9 cellular contexts compared by ENCODE assay signal in the genomic region with DNA sequence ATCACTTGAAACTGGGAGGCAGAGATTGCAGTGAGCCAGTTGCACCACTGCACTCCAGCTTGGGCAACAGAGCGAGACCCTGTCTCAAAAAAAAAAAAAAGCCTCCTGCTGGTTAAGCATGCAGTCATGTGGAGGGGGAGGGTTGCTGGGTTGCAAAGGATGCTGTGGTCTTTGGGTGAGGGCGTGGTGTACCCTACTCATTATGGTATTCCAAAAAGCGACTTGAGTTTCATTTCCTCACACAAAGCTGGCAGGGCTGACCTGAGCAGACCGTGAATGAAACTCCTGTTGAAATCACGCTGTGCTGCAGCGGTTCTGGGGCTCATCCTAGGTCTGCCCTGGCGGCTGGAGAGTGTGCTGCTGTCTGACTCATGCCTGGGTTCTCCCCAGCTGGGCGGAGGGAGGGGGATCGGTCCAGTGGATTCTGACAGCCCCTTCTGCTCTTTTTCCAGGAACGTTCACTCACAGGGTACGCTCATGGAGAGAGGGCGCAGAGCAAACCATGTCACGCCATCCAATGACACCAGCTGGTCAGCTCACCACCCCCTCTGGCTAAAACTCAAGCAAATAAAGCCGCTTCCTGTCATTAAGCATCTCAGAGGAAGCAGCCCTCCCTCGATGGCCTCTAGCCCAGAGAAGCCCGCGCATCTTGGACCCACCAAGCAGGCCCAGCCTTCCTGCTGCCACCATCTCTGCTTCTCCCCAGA.
DNase-seq lines count a peak whose midpoint lies in the region; ATAC-seq and TF ChIP-seq lines count a peak whose summit lies in the region.
"Had no signal": no experiment of that assay in that cellular context is flagged by ENCODE, and none has a peak within 500 bp of the region (broad histone marks: within the 10 kb centered on the region; RNA-seq: fewer than 3 reads in every experiment).

No MANE protein-coding gene starts in this region.

- H3K9ac ChIP-seq in OCI-LY1 (ENCODE audit: low read length) = peak overlapping the region; percentile 73

- ATAC-seq in HG03095 (IDR thresholded peaks at IDR 0.05; ENCODE audit: unreplicated experiment) = peak; percentile 88
- peak; percentile 98 for ATAC-seq in activated T-helper 17 cell treated with anti-CD3 and anti-CD28 coated beads, Interleukin-2, amount 50 U/mL, for 72 hours (replicated peaks)
- ATAC-seq: HCT116 had no signal

- H3K27me3 ChIP-seq in OCI-LY1 (ENCODE audit: insufficient read depth, low read length) (no peaks in the 10 kb centered on the region), hepatocyte (no peaks in the 10 kb centered on the region)

- H3K79me2 ChIP-seq in OCI-LY1 (ENCODE audit: insufficient read depth, low read length) (no peaks in the 10 kb centered on the region), hepatocyte (no peaks in the 10 kb centered on the region)

- TF ChIP-seq POLR2A in GM18951 (IDR thresholded peaks at IDR 0.05; ENCODE audit: extremely low read depth, insufficient read depth, insufficient read length) = peak; percentile 67

- no peaks in the 10 kb centered on the region for H4K20me1 ChIP-seq in OCI-LY1 (ENCODE audit: insufficient read depth, low read length)
- no peaks in the 10 kb centered on the region for H4K20me1 ChIP-seq in hepatocyte (ENCODE audit: insufficient read depth, poor library complexity, severe bottlenecking)

- TF ChIP-seq CTCF in AG09319 (IDR thresholded peaks at IDR 0.05; ENCODE audit: low read depth, low read length) = peak; percentile 45
- TF ChIP-seq CTCF in OCI-LY1 (IDR thresholded peaks at IDR 0.05; ENCODE audit: low read length) = peak; percentile 24; the same call in 1 of the 2 replicates
- TF ChIP-seq CTCF in hepatocyte (IDR thresholded peaks at IDR 0.05; ENCODE audit: poor library complexity) = peak; percentile 2

- in situ Hi-C loops in GM18951 (cut with MboI; ENCODE audit: low sequenced_read_pairs, unreplicated experiment) = no loop called here

- peak overlapping the region; percentile 52 for H3K4me3 Mint-ChIP-seq in activated T-helper 17 cell treated with anti-CD3 and anti-CD28 coated beads, Interleukin-2, amount 50 U/mL, for 72 hours

- H3K4me1 Mint-ChIP-seq in activated T-helper 17 cell treated with anti-CD3 and anti-CD28 coated beads, Interleukin-2, amount 50 U/mL, for 72 hours = no peaks in the 10 kb centered on the region

- DNase-seq in AG09319 (ENCODE audit: extremely low read depth, low read depth) (no peak), hepatocyte (ENCODE audit: low spot score) (peak; percentile 69), HK-2 (ENCODE audit: unreplicated experiment) (no peak)
- DNase-seq in stimulated activated CD8-positive, alpha-beta memory T cell treated with anti-CD3 and anti-CD28 coated beads, Interleukin-15, amount 100 ng/mL, for 1 hour (ENCODE audit: low read depth) = peak; percentile 21

- peak overlapping the region; percentile 64 for H3K4me3 ChIP-seq in OCI-LY1 (ENCODE audit: low read depth, low read length, poor library complexity, severe bottlenecking)
- no peak overlapping the region for H3K4me3 ChIP-seq in hepatocyte

- H3K4me1 ChIP-seq in OCI-LY1 (ENCODE audit: insufficient read depth, low read length, severe bottlenecking) (peaks cover 75% of the 10 kb centered on the region), hepatocyte (ENCODE audit: insufficient read depth) (peaks cover 16% of the 10 kb centered on the region)

- H3K27me3 Mint-ChIP-seq in activated T-helper 17 cell treated with anti-CD3 and anti-CD28 coated beads, Interleukin-2, amount 50 U/mL, for 72 hours = peaks cover 10% of the 10 kb centered on the region

- H3K9me2 ChIP-seq in OCI-LY1 (ENCODE audit: low read depth, low read length) = no peaks in the 10 kb centered on the region
- no peaks in the 10 kb centered on the region for H3K9me2 ChIP-seq in hepatocyte (replicated peaks; ENCODE audit: insufficient read depth)

- H3K27ac Mint-ChIP-seq in activated T-helper 17 cell treated with anti-CD3 and anti-CD28 coated beads, Interleukin-2, amount 50 U/mL, for 72 hours = no peak overlapping the region

- H3K4me2 ChIP-seq in OCI-LY1 (ENCODE audit: low read length) = peak overlapping the region; percentile 81
- H3K4me2 ChIP-seq in hepatocyte = peak overlapping the region; percentile 47

- H2AFZ ChIP-seq in OCI-LY1 (ENCODE audit: low read length) = no peak overlapping the region
- no peak overlapping the region for H2AFZ ChIP-seq in hepatocyte

- H3K36me3 ChIP-seq in OCI-LY1 (ENCODE audit: insufficient read depth, low read length) = peaks cover 12% of the 10 kb centered on the region
- H3K36me3 ChIP-seq in hepatocyte (replicated peaks; ENCODE audit: insufficient read depth, low read depth) = no peaks in the 10 kb centered on the region

- H3K36me3 Mint-ChIP-seq in activated T-helper 17 cell treated with anti-CD3 and anti-CD28 coated beads, Interleukin-2, amount 50 U/mL, for 72 hours (ENCODE audit: low read depth) = no peaks in the 10 kb centered on the region

- 69% methylated on average over 16 of the region's 17 CpGs for WGBS in hepatocyte (ENCODE audit: low lambda C conversion rate, missing lambda C conversion rate)

- H3K27ac ChIP-seq in OCI-LY1 (ENCODE audit: low read depth, low read length, poor library complexity, severe bottlenecking) = peak overlapping the region; percentile 95
- H3K27ac ChIP-seq in hepatocyte = peak overlapping the region; percentile 75

- H3F3A ChIP-seq in OCI-LY1 (ENCODE audit: insufficient read depth, low read length) = no peaks in the 10 kb centered on the region; the same call in 1 of the 2 replicates

- no peaks in the 10 kb centered on the region for H3K9me3 Mint-ChIP-seq in activated T-helper 17 cell treated with anti-CD3 and anti-CD28 coated beads, Interleukin-2, amount 50 U/mL, for 72 hours

- H3K9me3 ChIP-seq in OCI-LY1 (ENCODE audit: low read length) = no peaks in the 10 kb centered on the region
- H3K9me3 ChIP-seq in hepatocyte (ENCODE audit: low read depth) = no peaks in the 10 kb centered on the region

Comparison
In these comparisons a context has a peak if more than half of its experiments do, and no peak if none do; other contexts are left out.
1. DNase-seq: peak in hepatocyte (single experiment) and stimulated activated CD8-positive, alpha-beta memory T cell treated with anti-CD3 and anti-CD28 coated beads, Interleukin-15, amount 100 ng/mL, for 1 hour (single experiment); none in AG09319 (single experiment) and HK-2 (single experiment).
2. Peak in every context shown above with its lines, with median percentiles within 50 percentile points of each other: CTCF ChIP-seq.